In the genomic region with DNA sequence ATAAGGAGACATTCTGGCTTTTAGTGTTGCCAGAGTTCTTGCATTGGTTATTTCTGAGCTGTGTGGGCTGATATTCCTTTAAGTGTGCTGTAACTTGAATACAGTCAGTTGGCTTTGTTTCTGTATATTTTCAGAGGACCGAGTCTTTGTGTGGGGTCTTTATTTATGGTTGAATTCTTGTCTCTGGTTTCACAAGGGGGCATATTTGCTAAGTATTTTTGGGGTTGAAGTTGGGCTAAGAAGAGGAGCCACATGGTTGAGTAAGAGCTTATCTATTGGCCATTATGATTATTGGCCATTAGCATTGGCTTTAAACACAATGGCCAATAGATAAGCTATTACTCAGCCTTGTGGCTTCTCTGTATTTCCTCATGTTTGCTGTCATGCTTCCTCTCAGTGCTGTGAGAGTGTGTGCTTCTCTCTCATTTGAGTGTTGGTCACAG, we compare ENCODE assay signal across 1 cellular context.
TF ChIP-seq lines count a peak whose summit lies in the region.

No MANE protein-coding gene starts in this region.

TF ChIP-seq in endothelial cell of umbilical vein, 7 proteins besides CTCF, POLR2A, EP300 and RAD21:
- TF ChIP-seq MAX (IDR thresholded peaks at IDR 0.05; ENCODE audit: insufficient read depth, insufficient read length) (no peak), MYC (IDR thresholded peaks at IDR 0.05; ENCODE audit: low read depth, low read length) (no peak), GATA2 (IDR thresholded peaks at IDR 0.05; ENCODE audit: insufficient read depth, insufficient read length, low read depth, low read length) (peak; percentile 27), FOS (IDR thresholded peaks at IDR 0.05; ENCODE audit: borderline replicate concordance, insufficient read depth, low read length) (peak; percentile 28)
